ENCODE assay signal across 23 cellular contexts in the genomic region with DNA sequence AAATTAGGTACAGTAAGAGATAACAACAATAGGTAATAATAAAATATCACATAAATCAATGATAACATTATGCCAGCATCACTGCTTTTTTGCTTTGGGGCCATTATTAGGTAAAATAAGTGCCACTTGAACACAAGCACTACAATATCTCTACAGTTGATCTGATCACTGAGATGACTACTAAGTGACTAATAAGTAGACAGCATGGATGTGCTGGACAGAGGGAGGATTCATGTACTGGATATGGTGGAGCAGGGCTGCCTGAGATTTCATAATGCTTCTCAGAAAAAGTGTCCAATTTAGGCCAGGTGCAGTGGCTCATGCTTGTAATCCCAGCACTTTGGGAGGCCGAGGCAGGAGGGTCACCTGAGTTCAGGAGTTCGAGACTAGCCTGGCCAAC.
A peak's percentile ranks its signal among the peaks of the same experiment; 100 is the strongest.
DNase-seq lines count a peak whose midpoint lies in the region; ATAC-seq and TF ChIP-seq lines count a peak whose summit lies in the region.
"Had no signal": no experiment of that assay in that cellular context is flagged by ENCODE, and none has a peak within 500 bp of the region (broad histone marks: within the 10 kb centered on the region; RNA-seq: fewer than 3 reads in every experiment).

No MANE protein-coding gene starts in this region.

- peaks cover 0 to 57% of the 10 kb centered on the region in 2 donors for H3K27me3 ChIP-seq in breast epithelium
- no peaks in the 10 kb centered on the region for H3K27me3 ChIP-seq in RWPE2 (ENCODE audit: insufficient read depth, poor library complexity, severe bottlenecking)
- H3K27me3 ChIP-seq in foreskin keratinocyte: no peaks in the 10 kb centered on the region
- no peaks in the 10 kb centered on the region for H3K27me3 ChIP-seq in hepatocyte

- no peak overlapping the region for H2AFZ ChIP-seq in hepatocyte

- no peaks in the 10 kb centered on the region for H3K9me2 ChIP-seq in hepatocyte (replicated peaks; ENCODE audit: insufficient read depth)

- H3K4me1 ChIP-seq in breast epithelium (no peaks in the 10 kb centered on the region), RWPE2 (ENCODE audit: insufficient read depth, poor library complexity, severe bottlenecking) (peaks cover 35% of the 10 kb centered on the region), foreskin keratinocyte (peaks cover 47% of the 10 kb centered on the region), hepatocyte (ENCODE audit: insufficient read depth) (no peaks in the 10 kb centered on the region)

- CTCF ChIA-PET in MCF 10A (lab: Yijun Ruan, JAX): no interaction called here

- no peaks in the 10 kb centered on the region for H3K36me3 ChIP-seq in breast epithelium
- H3K36me3 ChIP-seq in RWPE2 (ENCODE audit: low read depth): no peaks in the 10 kb centered on the region
- H3K36me3 ChIP-seq in hepatocyte (replicated peaks; ENCODE audit: insufficient read depth, low read depth): no peaks in the 10 kb centered on the region

- H3K4me3 Mint-ChIP-seq in MCF 10A (ENCODE audit: unreplicated experiment): no peak overlapping the region
- H3K4me3 Mint-ChIP-seq: CD8-positive, alpha-beta memory T cell had no signal

- H4K20me1 ChIP-seq in hepatocyte (ENCODE audit: insufficient read depth, poor library complexity, severe bottlenecking): no peaks in the 10 kb centered on the region

- H3K4me1 Mint-ChIP-seq in MCF 10A (ENCODE audit: insufficient read depth, unreplicated experiment): peaks cover 6% of the 10 kb centered on the region
- H3K4me1 Mint-ChIP-seq: CD8-positive, alpha-beta memory T cell had no signal

- no peak for TF ChIP-seq POLR2A in breast epithelium (IDR thresholded peaks at IDR 0.05)

- H3K4me3 ChIP-seq in breast epithelium: no peak overlapping the region
- no peak overlapping the region for H3K4me3 ChIP-seq in RWPE2 (ENCODE audit: severe bottlenecking)
- no peak overlapping the region for H3K4me3 ChIP-seq in hepatocyte

- peaks cover 2% of the 10 kb centered on the region for H3K9me3 Mint-ChIP-seq in MCF 10A (ENCODE audit: unreplicated experiment)
- H3K9me3 Mint-ChIP-seq: CD8-positive, alpha-beta memory T cell had no signal

- BruUV-seq in MCF 10A (replicated peaks; lab: Mats Ljungman, UMichigan): no TSS peak

- peaks cover 73% of the 10 kb centered on the region for H3K27me3 Mint-ChIP-seq in MCF 10A (ENCODE audit: insufficient read depth, unreplicated experiment)

- ATAC-seq in RWPE2 (ENCODE audit: low read depth) (peak; percentile 85), foreskin keratinocyte (peak; percentile 85), GM19035 (IDR thresholded peaks at IDR 0.05; ENCODE audit: unreplicated experiment) (no peak)
- ATAC-seq: Panc1 had no signal

- no peaks in the 10 kb centered on the region for H3K79me2 ChIP-seq in hepatocyte

- H3K27ac Mint-ChIP-seq in MCF 10A (ENCODE audit: low read depth, unreplicated experiment): no peak overlapping the region
- H3K27ac Mint-ChIP-seq: CD8-positive, alpha-beta memory T cell had no signal

- H3K36me3 Mint-ChIP-seq in MCF 10A (ENCODE audit: insufficient read depth, unreplicated experiment): no peaks in the 10 kb centered on the region
- H3K36me3 Mint-ChIP-seq: CD8-positive, alpha-beta memory T cell had no signal

- H3K27ac ChIP-seq in breast epithelium: no peak overlapping the region
- peak overlapping the region; percentile 55 for H3K27ac ChIP-seq in RWPE2 (ENCODE audit: poor library complexity, severe bottlenecking)
- peak overlapping the region; percentile 40 for H3K27ac ChIP-seq in foreskin keratinocyte
- H3K27ac ChIP-seq in hepatocyte: no peak overlapping the region
- H3K27ac ChIP-seq: C4-2B had no signal

- TF ChIP-seq CTCF in MCF 10A (IDR thresholded peaks at IDR 0.05; ENCODE audit: unreplicated experiment) (no peak), breast epithelium (IDR thresholded peaks at IDR 0.05) (no peak), RWPE2 (IDR thresholded peaks at IDR 0.05; ENCODE audit: poor library complexity, severe bottlenecking) (no peak), foreskin keratinocyte (conservative IDR thresholded peaks at IDR 0.05) (no peak), hepatocyte (IDR thresholded peaks at IDR 0.05; ENCODE audit: poor library complexity) (no peak)

- no peaks in the 10 kb centered on the region for H3K9me3 ChIP-seq in breast epithelium
- no peaks in the 10 kb centered on the region for H3K9me3 ChIP-seq in RWPE2 (ENCODE audit: severe bottlenecking)
- no peaks in the 10 kb centered on the region for H3K9me3 ChIP-seq in hepatocyte (ENCODE audit: low read depth)

- DNase-seq in MCF 10A (ENCODE audit: unreplicated experiment) (peak; percentile 5), breast epithelium (ENCODE audit: low spot score in 2 of 2) (no peak), RWPE2 (ENCODE audit: low spot score) (no peak), foreskin keratinocyte (peak; percentile 55 to 72), hepatocyte (ENCODE audit: low spot score) (no peak), middle frontal gyrus (ENCODE audit: extremely low spot score, low spot score) (no peak)
- DNase-seq in activated CD8-positive, alpha-beta memory T cell treated with anti-CD3 and anti-CD28 coated beads, Interleukin-2, amount 50 U/mL, for 48 hours: no peak
- DNase-seq: 8988T; AML-193; Calu3; CD8-positive, alpha-beta memory T cell; DMS153; Karpas-422; MM.1S; NCI-H1048; NCI-H1436; NCI-H187 treated with DMSO at 0.1 percent for 48 hours; NCI-H2107; NCI-H69; SHP77 had no signal

- POLR2A ChIA-PET in MCF 10A (lab: Yijun Ruan, JAX): interaction anchor here (0.6 kb wide), 1 partner anchor 10 kb away, joined by 3 read pairs; no protein-coding TSS in a partner anchor

- H3K4me2 ChIP-seq in hepatocyte: no peak overlapping the region

- intact Hi-C loops in MCF 10A (cut with micrococcal nuclease) (no loop called here), breast epithelium (cut with DNase I; ENCODE audit: low total_unique reads) (no loop called here)

- WGBS in hepatocyte (ENCODE audit: low lambda C conversion rate, missing lambda C conversion rate): 79% methylated on average over 2 of the region's 2 CpGs

Comparison
In these comparisons a context has a peak if more than half of its experiments do, and no peak if none do; other contexts are left out.
1. DNase-seq: peak in MCF 10A (single experiment) and foreskin keratinocyte (2 of 2); none in breast epithelium (0 of 2), RWPE2 (single experiment), activated CD8-positive, alpha-beta memory T cell treated with anti-CD3 and anti-CD28 coated beads, Interleukin-2, amount 50 U/mL, for 48 hours (single experiment), hepatocyte (single experiment) and middle frontal gyrus (single experiment).
2. H3K27ac ChIP-seq: peak in RWPE2 (single experiment) and foreskin keratinocyte (single experiment); none in breast epithelium (0 of 2) and hepatocyte (single experiment).